3 cellular contexts compared by ENCODE assay signal in genomic region chr11:34128824-34129223, GRCh38.
"Had no signal": no experiment of that assay in that cellular context is flagged by ENCODE, and none has a peak within 500 bp of the region (broad histone marks: within the 10 kb centered on the region; RNA-seq: fewer than 3 reads in every experiment).

No MANE protein-coding gene starts in this region.

- ATAC-seq: GM12878 had no signal

- DNase-seq: GDM1, GF-D8 had no signal

- H3K4me3 ChIP-seq: GM12878 had no signal
